1 cellular context compared by ENCODE assay signal in genomic region chr1:26307966-26308899, GRCh38.
TF ChIP-seq lines count a peak whose summit lies in the region.
"Not testable (repeated sequence)": the region's sequence is repeated elsewhere in the genome, so short reads cannot be mapped to it uniquely, and the experiment has no call there.

No MANE protein-coding gene starts in this region.

TF ChIP-seq in K562, 482 proteins besides CTCF, POLR2A, EP300 and RAD21 (continued from another document):
- TF ChIP-seq, protein P1, sequence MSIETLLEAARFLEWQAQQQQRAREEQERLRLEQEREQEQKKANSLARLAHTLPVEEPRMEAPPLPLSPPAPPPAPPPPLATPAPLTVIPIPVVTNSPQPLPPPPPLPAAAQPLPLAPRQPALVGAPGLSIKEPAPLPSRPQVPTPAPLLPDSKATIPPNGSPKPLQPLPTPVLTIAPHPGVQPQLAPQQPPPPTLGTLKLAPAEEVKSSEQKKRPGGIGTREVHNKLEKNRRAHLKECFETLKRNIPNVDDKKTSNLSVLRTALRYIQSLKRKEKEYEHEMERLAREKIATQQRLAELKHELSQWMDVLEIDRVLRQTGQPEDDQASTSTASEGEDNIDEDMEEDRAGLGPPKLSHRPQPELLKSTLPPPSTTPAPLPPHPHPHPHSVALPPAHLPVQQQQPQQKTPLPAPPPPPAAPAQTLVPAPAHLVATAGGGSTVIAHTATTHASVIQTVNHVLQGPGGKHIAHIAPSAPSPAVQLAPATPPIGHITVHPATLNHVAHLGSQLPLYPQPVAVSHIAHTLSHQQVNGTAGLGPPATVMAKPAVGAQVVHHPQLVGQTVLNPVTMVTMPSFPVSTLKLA (conservative IDR thresholded peaks at IDR 0.05) = peak in 1 of 2 experiments; percentile 48; a peak in 1 of 4 replicates
- TF ChIP-seq EP400 (IDR thresholded peaks at IDR 0.05) (peak; percentile 48; the same call in 1 of the 2 replicates), BCOR (IDR thresholded peaks at IDR 0.05) (peak; percentile 43; the same call in 1 of the 2 replicates), CSDE1 (IDR thresholded peaks at IDR 0.05) (0 out of 4 replicates have a peak, but pooled peaks of 1 of the 2 experiments have one; percentile 18), SPI1 (IDR thresholded peaks at IDR 0.05; ENCODE audit: borderline replicate concordance, low read depth, low read length) (peak; percentile 78), ETV1 (tag; conservative IDR thresholded peaks at IDR 0.05; ENCODE audit: low read depth) (0 out of 2 replicates have a peak, but pooled peaks have one; percentile 18), PRDM10 (IDR thresholded peaks at IDR 0.05; ENCODE audit: partially characterized antibody) (peak; percentile 64), ZNF766 (CRISPR knock-in tag; conservative IDR thresholded peaks at IDR 0.05) (peak; percentile 74; the same call in 1 of the 2 replicates), ERF (CRISPR knock-in tag; IDR thresholded peaks at IDR 0.05) (0 out of 2 replicates have a peak, but pooled peaks have one; percentile 27), BRD9 (IDR thresholded peaks at IDR 0.05; ENCODE audit: low read depth, partially characterized antibody) (peak; percentile 62), CXXC5 (CRISPR knock-in tag; IDR thresholded peaks at IDR 0.05) (peak; percentile 58), ELF1 (tag; IDR thresholded peaks at IDR 0.05) (0 out of 2 replicates have a peak, but pooled peaks have one; percentile 20), THRAP3 (IDR thresholded peaks at IDR 0.05; ENCODE audit: borderline replicate concordance) (peak; percentile 99), JUND (IDR thresholded peaks at IDR 0.05; ENCODE audit: borderline replicate concordance, low read depth, low read length) (peak; percentile 48; the same call in 1 of the 2 replicates), JUND (tag; IDR thresholded peaks at IDR 0.05; ENCODE audit: borderline replicate concordance, low read depth, low read length) (peak; percentile 66; the same call in 2 of the 3 replicates), NFE2 (IDR thresholded peaks at IDR 0.05; ENCODE audit: low read depth) (peak; percentile 45; the same call in 1 of the 2 replicates), BACH1 (tag; IDR thresholded peaks at IDR 0.05) (peak; percentile 76), LARP7 (IDR thresholded peaks at IDR 0.05) (peak; percentile 78; the same call in 1 of the 2 replicates), EGR1 (conservative IDR thresholded peaks at IDR 0.05) (peak; percentile 80), HDAC2 (IDR thresholded peaks at IDR 0.05) (0 out of 2 replicates have a peak, but pooled peaks have one; percentile 50), ZNF24 (IDR thresholded peaks at IDR 0.05) (peak; percentile 48; the same call in 1 of the 2 replicates), ZNF280A (IDR thresholded peaks at IDR 0.05; ENCODE audit: low read depth, partially characterized antibody) (peak; percentile 15), ID3 (tag; IDR thresholded peaks at IDR 0.05) (peak; percentile 68; the same call in 1 of the 2 replicates), MITF (IDR thresholded peaks at IDR 0.05) (peak; percentile 70), TEAD4 (IDR thresholded peaks at IDR 0.05; ENCODE audit: low read length) (peak; percentile 53; the same call in 1 of the 2 replicates), HOMEZ (CRISPR knock-in tag; IDR thresholded peaks at IDR 0.05) (0 out of 2 replicates have a peak, but pooled peaks have one; percentile 27), NCOA1 (IDR thresholded peaks at IDR 0.05; ENCODE audit: low read depth) (peak; percentile 39; the same call in 1 of the 2 replicates), E2F6 (IDR thresholded peaks at IDR 0.05; ENCODE audit: borderline replicate concordance in 1 of 2, extremely low read depth in 1 of 2, insufficient read depth in 1 of 2, insufficient read length in 1 of 2, low read depth in 1 of 2, low read length in 1 of 2, poor library complexity in 1 of 2, severe bottlenecking in 1 of 2) (peak; percentile 76 to 81), GABPB1 (CRISPR knock-in tag; IDR thresholded peaks at IDR 0.05) (peak; percentile 56; the same call in 1 of the 2 replicates), NFRKB (IDR thresholded peaks at IDR 0.05; ENCODE audit: low read depth) (peak; percentile 85), MAZ (CRISPR knock-in tag; conservative IDR thresholded peaks at IDR 0.05 in 1 of 2, IDR thresholded peaks at IDR 0.05 in 1 of 2) (peak; percentile 40 to 45; a peak in 1 of 4 replicates), NR2C2 (tag; IDR thresholded peaks at IDR 0.05) (peak; percentile 31; the same call in 1 of the 2 replicates)
- TF ChIP-seq, protein P2, sequence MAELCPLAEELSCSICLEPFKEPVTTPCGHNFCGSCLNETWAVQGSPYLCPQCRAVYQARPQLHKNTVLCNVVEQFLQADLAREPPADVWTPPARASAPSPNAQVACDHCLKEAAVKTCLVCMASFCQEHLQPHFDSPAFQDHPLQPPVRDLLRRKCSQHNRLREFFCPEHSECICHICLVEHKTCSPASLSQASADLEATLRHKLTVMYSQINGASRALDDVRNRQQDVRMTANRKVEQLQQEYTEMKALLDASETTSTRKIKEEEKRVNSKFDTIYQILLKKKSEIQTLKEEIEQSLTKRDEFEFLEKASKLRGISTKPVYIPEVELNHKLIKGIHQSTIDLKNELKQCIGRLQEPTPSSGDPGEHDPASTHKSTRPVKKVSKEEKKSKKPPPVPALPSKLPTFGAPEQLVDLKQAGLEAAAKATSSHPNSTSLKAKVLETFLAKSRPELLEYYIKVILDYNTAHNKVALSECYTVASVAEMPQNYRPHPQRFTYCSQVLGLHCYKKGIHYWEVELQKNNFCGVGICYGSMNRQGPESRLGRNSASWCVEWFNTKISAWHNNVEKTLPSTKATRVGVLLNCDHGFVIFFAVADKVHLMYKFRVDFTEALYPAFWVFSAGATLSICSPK (IDR thresholded peaks at IDR 0.05; ENCODE audit: borderline replicate concordance) = peak; percentile 71; the same call in 1 of the 2 replicates
- not testable (repeated sequence) for TF ChIP-seq ID3 (CRISPR knock-in tag; IDR thresholded peaks at IDR 0.05); TEAD4 (CRISPR knock-in tag; IDR thresholded peaks at IDR 0.05; ENCODE audit: borderline replicate concordance); NR2C2 (CRISPR knock-in tag; IDR thresholded peaks at IDR 0.05)
- TF ChIP-seq, protein P3, sequence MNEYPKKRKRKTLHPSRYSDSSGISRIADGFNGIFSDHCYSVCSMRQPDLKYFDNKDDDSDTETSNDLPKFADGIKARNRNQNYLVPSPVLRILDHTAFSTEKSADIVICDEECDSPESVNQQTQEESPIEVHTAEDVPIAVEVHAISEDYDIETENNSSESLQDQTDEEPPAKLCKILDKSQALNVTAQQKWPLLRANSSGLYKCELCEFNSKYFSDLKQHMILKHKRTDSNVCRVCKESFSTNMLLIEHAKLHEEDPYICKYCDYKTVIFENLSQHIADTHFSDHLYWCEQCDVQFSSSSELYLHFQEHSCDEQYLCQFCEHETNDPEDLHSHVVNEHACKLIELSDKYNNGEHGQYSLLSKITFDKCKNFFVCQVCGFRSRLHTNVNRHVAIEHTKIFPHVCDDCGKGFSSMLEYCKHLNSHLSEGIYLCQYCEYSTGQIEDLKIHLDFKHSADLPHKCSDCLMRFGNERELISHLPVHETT (CRISPR knock-in tag; conservative IDR thresholded peaks at IDR 0.05 in 1 of 2, IDR thresholded peaks at IDR 0.05 in 1 of 2) = peak in 1 of 2 experiments; percentile 48; a peak in 1 of 4 replicates
- TF ChIP-seq, protein P4, sequence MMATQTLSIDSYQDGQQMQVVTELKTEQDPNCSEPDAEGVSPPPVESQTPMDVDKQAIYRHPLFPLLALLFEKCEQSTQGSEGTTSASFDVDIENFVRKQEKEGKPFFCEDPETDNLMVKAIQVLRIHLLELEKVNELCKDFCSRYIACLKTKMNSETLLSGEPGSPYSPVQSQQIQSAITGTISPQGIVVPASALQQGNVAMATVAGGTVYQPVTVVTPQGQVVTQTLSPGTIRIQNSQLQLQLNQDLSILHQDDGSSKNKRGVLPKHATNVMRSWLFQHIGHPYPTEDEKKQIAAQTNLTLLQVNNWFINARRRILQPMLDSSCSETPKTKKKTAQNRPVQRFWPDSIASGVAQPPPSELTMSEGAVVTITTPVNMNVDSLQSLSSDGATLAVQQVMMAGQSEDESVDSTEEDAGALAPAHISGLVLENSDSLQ (IDR thresholded peaks at IDR 0.05) = peak; percentile 40; the same call in 1 of the 2 replicates
